8 cellular contexts compared by ENCODE assay signal in genomic region chr2:38750793-38751042, GRCh38. TPM values are rescaled to one million over a fixed set of nuclear protein-coding genes. Genes with fewer than 3 reads are reported as not detected.
A peak's percentile ranks its signal among the peaks of the same experiment; 100 is the strongest.
DNase-seq lines count a peak whose midpoint lies in the region; ATAC-seq, FAIRE-seq and TF ChIP-seq lines count a peak whose summit lies in the region.

No MANE protein-coding gene starts in this region.

- POLR2A ChIA-PET in GM10248 (lab: Yijun Ruan, JAX) = interaction anchor here (0.5 to 2.2 kb wide), 39 partner anchors 9 to 674 kb away, joined by 3 to 61 read pairs (median 7); partner anchors contain the start of genes ATL2, CYP1B1 and HNRNPLL
- POLR2A ChIA-PET in activated B cell treated with CpG ODN at 0.5 μM for 24 hours (lab: Charles Lee) = interaction anchor here (0.6 to 2.8 kb wide), 44 partner anchors 9 to 1784 kb away, joined by 3 to 40 read pairs (median 6); partner anchors contain the start of genes ATL2, DHX57, GALM and GEMIN6
- POLR2A ChIA-PET in HepG2 (lab: Yijun Ruan, JAX) = interaction anchor here (0.9 to 2.6 kb wide), 38 partner anchors 9 to 765 kb away, joined by 3 to 92 read pairs (median 8); partner anchors contain the start of genes DHX57, GALM, HNRNPLL and MORN2

- H3K36me3 Mint-ChIP-seq in H9 (ENCODE audit: insufficient read depth in 1 of 3, low read depth in 3 of 3) = peaks cover 49 to 55% (median 53%) of the 10 kb centered on the region in 3 experiments
- peaks cover 53% of the 10 kb centered on the region for H3K36me3 Mint-ChIP-seq in activated B cell treated with CpG ODN at 0.5 μM for 24 hours (ENCODE audit: low read depth)
- peaks cover 32% of the 10 kb centered on the region for H3K36me3 Mint-ChIP-seq in chondrocyte (ENCODE audit: low read depth)

- ATAC-seq in activated B cell treated with CpG ODN at 0.5 μM for 24 hours (ENCODE audit: low read depth) (peak; percentile 40), HepG2 (peak; percentile 55), GM18520 (IDR thresholded peaks at IDR 0.05; ENCODE audit: unreplicated experiment) (no peak)

- no peaks in the 10 kb centered on the region for H3K27me3 ChIP-seq in H9 (ENCODE audit: insufficient read depth, low read length)
- no peaks in the 10 kb centered on the region; a peak in 1 of 5 replicates for H3K27me3 ChIP-seq in HepG2 (ENCODE audit: control insufficient read depth in 1 of 2, insufficient read depth in 2 of 2, low read length in 2 of 2)

- peak overlapping the region; percentile 99 for H3K18ac ChIP-seq in H9 (ENCODE audit: insufficient read length, low read depth, low read length)

- peak overlapping the region; percentile 82 for H3K56ac ChIP-seq in H9 (ENCODE audit: insufficient read length, low read depth, low read length)

- TF ChIP-seq POLR2A in NB4 (IDR thresholded peaks at IDR 0.05; ENCODE audit: extremely low read depth, insufficient read length) (no peak), HepG2 (IDR thresholded peaks at IDR 0.05; ENCODE audit: insufficient read depth in 1 of 2, low read depth in 2 of 2, low read length in 2 of 2) (no peak)

- H4K8ac ChIP-seq in H9 (replicated peaks; ENCODE audit: insufficient read length, low read depth, low read length) = peak overlapping the region; percentile 89

- H3K9ac ChIP-seq in H9 (ENCODE audit: extremely low read depth, insufficient read length, low read length) = peak overlapping the region; percentile 99
- peak overlapping the region; percentile 96 for H3K9ac ChIP-seq in HepG2 (ENCODE audit: insufficient read depth, low read depth, low read length)

- WGBS in H9 (ENCODE audit: extremely low coverage, insufficient read length, low lambda C conversion rate) = no CpG with 5 or more reads among the region's 21 CpGs
- 6% methylated on average over 20 of the region's 21 CpGs for WGBS in HepG2 (ENCODE audit: low lambda C conversion rate)

- H4K20me1 ChIP-seq in H9 (ENCODE audit: control insufficient read depth, insufficient read depth, insufficient read length) (no peaks in the 10 kb centered on the region), HepG2 (ENCODE audit: insufficient read depth, low read length) (peaks cover 45% of the 10 kb centered on the region)

- H3K4me1 Mint-ChIP-seq in H9 (peaks cover 40 to 44% of the 10 kb centered on the region in 2 experiments), activated B cell treated with CpG ODN at 0.5 μM for 24 hours (peaks cover 63% of the 10 kb centered on the region), chondrocyte (ENCODE audit: low read depth) (peaks cover 38% of the 10 kb centered on the region)

- peaks cover 3 to 6% of the 10 kb centered on the region in 2 experiments; a peak in 4 of 5 replicates for H3K9me3 Mint-ChIP-seq in H9
- no peaks in the 10 kb centered on the region for H3K9me3 Mint-ChIP-seq in activated B cell treated with CpG ODN at 0.5 μM for 24 hours
- H3K9me3 Mint-ChIP-seq in chondrocyte (ENCODE audit: low read depth) = no peaks in the 10 kb centered on the region

- peaks cover 5% of the 10 kb centered on the region for H3K23me2 ChIP-seq in H9 (ENCODE audit: insufficient read length, low read depth, low read length, poor library complexity, severe bottlenecking)

- H4K5ac ChIP-seq in H9 (ENCODE audit: insufficient read length, low read depth, low read length) = peak overlapping the region; percentile 95

- intact Hi-C loops in activated B cell treated with CpG ODN at 0.5 μM for 24 hours (cut with micrococcal nuclease) = loop anchor here (1.0 to 5.0 kb wide), 12 partner anchors 28 to 1668 kb away; partner anchors contain the start of genes ATL2, DHX57, GEMIN6 and GPATCH11
- intact Hi-C loops in HepG2 (cut with micrococcal nuclease; ENCODE audit: unreplicated experiment) = loop anchor here (10.0 kb wide), 1 partner anchor 374 kb away; the partner anchor contains the start of gene SOS1

- H2BK15ac ChIP-seq in H9 (ENCODE audit: low read depth, low read length) = no peak overlapping the region

- peak overlapping the region; percentile 93 for H2BK5ac ChIP-seq in H9 (ENCODE audit: insufficient read length, low read length)

- H2BK20ac ChIP-seq in H9 (ENCODE audit: low read depth, low read length, poor library complexity, severe bottlenecking) = no peak overlapping the region

- no peak overlapping the region; the same call in 1 of the 2 replicates for H3K4ac ChIP-seq in H9 (ENCODE audit: low read depth, low read length)

- H3K9me3 ChIP-seq in H9 (ENCODE audit: control insufficient read depth, low read depth, low read length) (no peaks in the 10 kb centered on the region), HepG2 (ENCODE audit: low read length) (no peaks in the 10 kb centered on the region)

- TF ChIP-seq RAD21 in HepG2 (CRISPR knock-in tag; IDR thresholded peaks at IDR 0.05) = no peak

- H2BK120ac ChIP-seq in H9 (ENCODE audit: low read depth, low read length, poor library complexity, severe bottlenecking) = no peak overlapping the region

- no peak overlapping the region for H4K91ac ChIP-seq in H9 (ENCODE audit: insufficient read length, low read depth, low read length)

- H2AFZ ChIP-seq in H9 (ENCODE audit: low read length) = no peak overlapping the region
- no peak overlapping the region for H2AFZ ChIP-seq in HepG2 (ENCODE audit: low read length)

- H2BK12ac ChIP-seq in H9 (ENCODE audit: insufficient read length, low read depth, low read length) = no peak overlapping the region

- no peak for FAIRE-seq in HepG2 (lab: Jason Lieb, UNC)

- no peaks in the 10 kb centered on the region for H3K4me1 ChIP-seq in H9 (ENCODE audit: insufficient read depth, low read length)
- peaks cover 67% of the 10 kb centered on the region for H3K4me1 ChIP-seq in HepG2 (ENCODE audit: insufficient read depth, low read length)

- peak overlapping the region; percentile 100 for H3K4me3 Mint-ChIP-seq in H9
- peak overlapping the region; percentile 98 for H3K4me3 Mint-ChIP-seq in activated B cell treated with CpG ODN at 0.5 μM for 24 hours
- peak overlapping the region; percentile 89 for H3K4me3 Mint-ChIP-seq in chondrocyte (ENCODE audit: unreplicated experiment)

- no peak for TF ChIP-seq EP300 in HepG2 (IDR thresholded peaks at IDR 0.05; ENCODE audit: low read depth in 2 of 2, low read length in 2 of 2)
- TF ChIP-seq EP300 in HepG2 (CRISPR knock-in tag; IDR thresholded peaks at IDR 0.05; ENCODE audit: borderline replicate concordance) = 0 out of 2 replicates have a peak, but pooled peaks have one; percentile 7

- DNase-seq in GM10248 (ENCODE audit: extremely low spot score) (peak; percentile 71), H9 (no peak), NB4 (ENCODE audit: low read depth) (peak; percentile 79), activated B cell treated with CpG ODN at 0.5 μM for 24 hours (no peak), chondrocyte (ENCODE audit: low spot score) (no peak), HepG2 (ENCODE audit: low spot score) (no peak)
- DNase-seq in stimulated activated CD4-positive, alpha-beta T cell treated with anti-CD3 and anti-CD28 coated beads, Interleukin-4, amount 100 ng/mL, for 1 hour = peak; percentile 73

- H3K27ac ChIP-seq in H9 (ENCODE audit: insufficient read length, low read depth, low read length) = peak overlapping the region; percentile 76
- H3K27ac ChIP-seq in HepG2 (ENCODE audit: extremely low read length, insufficient read depth, low read length) = peak overlapping the region; percentile 87

- H3K36me3 ChIP-seq in HepG2 (replicated peaks in 1 of 2; ENCODE audit: control insufficient read depth in 1 of 2, insufficient read depth in 2 of 2, low read length in 2 of 2) = peaks cover 12 to 34% of the 10 kb centered on the region in 2 experiments

- H3K14ac ChIP-seq in H9 (ENCODE audit: insufficient read depth, low read length) = peak overlapping the region; percentile 99

- H3K79me1 ChIP-seq in H9 (ENCODE audit: insufficient read depth, low read depth, low read length, poor library complexity, severe bottlenecking) = no peaks in the 10 kb centered on the region

- H3K27me3 Mint-ChIP-seq in H9 (ENCODE audit: low read depth) (peaks cover 5% of the 10 kb centered on the region), activated B cell treated with CpG ODN at 0.5 μM for 24 hours (no peaks in the 10 kb centered on the region), chondrocyte (ENCODE audit: low read depth) (no peaks in the 10 kb centered on the region)

- peaks cover 20% of the 10 kb centered on the region for H3K79me2 ChIP-seq in H9 (ENCODE audit: insufficient read depth, low read length)
- peaks cover 54% of the 10 kb centered on the region for H3K79me2 ChIP-seq in HepG2 (ENCODE audit: insufficient read depth, low read length)

- H3K4me2 ChIP-seq in H9 (ENCODE audit: insufficient read depth, insufficient read length, low read length) (peak overlapping the region; percentile 63), HepG2 (ENCODE audit: low read depth, low read length) (peak overlapping the region; percentile 86)

- peak overlapping the region; percentile 96 for H3K4me3 ChIP-seq in NB4 (ENCODE audit: low read depth, low read length)
- H3K4me3 ChIP-seq in HepG2 (replicated peaks in 1 of 3; ENCODE audit: insufficient read depth in 1 of 3, low read depth in 2 of 3, low read length in 3 of 3) = peak overlapping the region; percentile 83 to 94 (median 85)

- CTCF ChIA-PET in GM10248 (lab: Yijun Ruan, JAX) (interaction anchor here (1.5 to 3.2 kb wide), 2 partner anchors 9 to 169 kb away, joined by 4 to 10 read pairs; no protein-coding TSS in a partner anchor), activated B cell treated with CpG ODN at 0.5 μM for 24 hours (lab: Charles Lee) (no interaction called here), HepG2 (lab: Yijun Ruan, JAX; ENCODE audit: low intra/inter-chr PET ratio, low total read pairs) (no interaction called here)

- H3T11ph ChIP-seq in H9 (ENCODE audit: low read length) = no peak overlapping the region

- BruUV-seq in HepG2 (replicated peaks; lab: Mats Ljungman, UMichigan) = TSS peak; percentile 62

- TF ChIP-seq CTCF in GM10248 (IDR thresholded peaks at IDR 0.05; ENCODE audit: control extremely low read depth, extremely low read depth, low read depth, missing control alignments) = no peak
- TF ChIP-seq CTCF in H9 (conservative IDR thresholded peaks at IDR 0.05) = no peak
- TF ChIP-seq CTCF in NB4 (IDR thresholded peaks at IDR 0.05; ENCODE audit: low read depth, low read length) = no peak
- TF ChIP-seq CTCF in activated B cell treated with CpG ODN at 0.5 μM for 24 hours (IDR thresholded peaks at IDR 0.05) = no peak
- TF ChIP-seq CTCF in chondrocyte (IDR thresholded peaks at IDR 0.05) = no peak
- no peak for TF ChIP-seq CTCF in HepG2 (CRISPR knock-in tag; IDR thresholded peaks at IDR 0.05)

- in situ Hi-C loops in HepG2 (cut with HindIII; ENCODE audit: extremely low pct_ligation_motif_present, low pct_unique_long_range_greater_than_20kb) = no loop called here

- peak overlapping the region; percentile 99 to 100 (median 99) for H3K27ac Mint-ChIP-seq in H9
- peak overlapping the region; percentile 99 for H3K27ac Mint-ChIP-seq in activated B cell treated with CpG ODN at 0.5 μM for 24 hours
- H3K27ac Mint-ChIP-seq in chondrocyte (ENCODE audit: unreplicated experiment) = peak overlapping the region; percentile 95

- no peak overlapping the region for H2AK5ac ChIP-seq in H9 (ENCODE audit: insufficient read length, low read length)

- no peak overlapping the region for H3K23ac ChIP-seq in H9 (ENCODE audit: insufficient read length, low read depth, low read length)

RNA-seq across cellular contexts. Expression of gene SRSF7, which starts 0.4 kb away (rescaled TPM):
- total RNA-seq in H9 (2021) (576 and 589 TPM in 2 replicates), activated B cell treated with CpG ODN at 0.5 μM for 24 hours (247 and 254 TPM in 2 replicates), chondrocyte (63.6 to 87.0 TPM (median 67.5 TPM) in 3 replicates), HepG2 (2016; rRNA removed; fragmentation: Illumina TruSeq; extraction: Trizol) (275 and 377 TPM in 2 replicates)
- total RNA-seq in HepG2 (2016; cell fraction: cytosol; rRNA removed; fragmentation: Illumina TruSeq; extraction: Trizol; ENCODE audit: low read depth) = 67.2 and 80.5 TPM in 2 replicates
- total RNA-seq in HepG2 (2016; cell fraction: insoluble cytoplasmic fraction; rRNA removed; fragmentation: Illumina TruSeq; extraction: Trizol) = 285 and 392 TPM in 2 replicates
- 77.6 and 84.5 TPM in 2 replicates for total RNA-seq in HepG2 (2016; cell fraction: membrane; rRNA removed; fragmentation: Illumina TruSeq; extraction: Trizol)
- 186 and 191 TPM in 2 replicates for total RNA-seq in HepG2 (2016; cell fraction: nucleus; rRNA removed; fragmentation: Illumina TruSeq; extraction: Trizol)
- 154 and 172 TPM in 2 replicates for polyA plus RNA-seq in HepG2 (2011; rRNA removed)
- 76.4 and 98.0 TPM in 2 replicates for polyA plus RNA-seq in HepG2 (2011; cell fraction: cytosol; rRNA removed)
- polyA plus RNA-seq in HepG2 (2011; cell fraction: nucleus; rRNA removed) = 231 and 316 TPM in 2 replicates
- polyA plus RNA-seq in HepG2 (2012) = 106 and 123 TPM in 2 replicates
- polyA plus RNA-seq in HepG2 (2016; cell fraction: cytosol; fragmentation: Illumina TruSeq; extraction: Trizol; ENCODE audit: low read depth) = 48.7 and 55.5 TPM in 2 replicates
- polyA plus RNA-seq in HepG2 (2016; cell fraction: insoluble cytoplasmic fraction; fragmentation: Illumina TruSeq; extraction: Trizol; ENCODE audit: low read depth) = 378 and 417 TPM in 2 replicates
- polyA plus RNA-seq in HepG2 (2016; cell fraction: membrane; fragmentation: Illumina TruSeq; extraction: Trizol; ENCODE audit: low read depth) = 45.0 and 50.4 TPM in 2 replicates
- polyA plus RNA-seq in HepG2 (2016; cell fraction: nucleus; fragmentation: Illumina TruSeq; extraction: Trizol; ENCODE audit: insufficient read depth, low read depth) = 359 and 362 TPM in 2 replicates
- 67.1 and 233 TPM in 2 replicates for polyA minus RNA-seq in HepG2 (2011; rRNA and poly(A)+ RNA removed; ENCODE audit: low replicate concordance)
- 41.8 and 45.7 TPM in 2 replicates for polyA minus RNA-seq in HepG2 (2011; cell fraction: cytosol; rRNA and poly(A)+ RNA removed)
- polyA minus RNA-seq in HepG2 (2011; cell fraction: nucleus; rRNA and poly(A)+ RNA removed) = 175 and 230 TPM in 2 replicates

RNA-seq across cellular contexts. Expression of gene GEMIN6, which starts 27.3 kb away (rescaled TPM):
- total RNA-seq in H9 (2021) = 21.9 and 22.1 TPM in 2 replicates
- total RNA-seq in activated B cell treated with CpG ODN at 0.5 μM for 24 hours = 16.6 and 17.2 TPM in 2 replicates
- 9.8 to 12.6 TPM (median 12.0 TPM) in 3 replicates for total RNA-seq in chondrocyte
- total RNA-seq in HepG2 (2016; rRNA removed; fragmentation: Illumina TruSeq; extraction: Trizol) = 43.2 and 62.7 TPM in 2 replicates
- 12.7 and 14.8 TPM in 2 replicates for total RNA-seq in HepG2 (2016; cell fraction: cytosol; rRNA removed; fragmentation: Illumina TruSeq; extraction: Trizol; ENCODE audit: low read depth)
- 46.9 and 68.8 TPM in 2 replicates for total RNA-seq in HepG2 (2016; cell fraction: insoluble cytoplasmic fraction; rRNA removed; fragmentation: Illumina TruSeq; extraction: Trizol)
- total RNA-seq in HepG2 (2016; cell fraction: membrane; rRNA removed; fragmentation: Illumina TruSeq; extraction: Trizol) = 27.5 and 31.0 TPM in 2 replicates
- 11.9 and 15.9 TPM in 2 replicates for total RNA-seq in HepG2 (2016; cell fraction: nucleus; rRNA removed; fragmentation: Illumina TruSeq; extraction: Trizol)
- polyA plus RNA-seq in HepG2 (2011; rRNA removed) = 13.0 and 14.4 TPM in 2 replicates
- polyA plus RNA-seq in HepG2 (2011; cell fraction: cytosol; rRNA removed) = 7.9 and 12.4 TPM in 2 replicates
- 1.6 and 3.7 TPM in 2 replicates for polyA plus RNA-seq in HepG2 (2011; cell fraction: nucleus; rRNA removed)
- polyA plus RNA-seq in HepG2 (2012) = 15.2 and 30.2 TPM in 2 replicates
- 12.3 and 13.5 TPM in 2 replicates for polyA plus RNA-seq in HepG2 (2016; cell fraction: cytosol; fragmentation: Illumina TruSeq; extraction: Trizol; ENCODE audit: low read depth)
- polyA plus RNA-seq in HepG2 (2016; cell fraction: insoluble cytoplasmic fraction; fragmentation: Illumina TruSeq; extraction: Trizol; ENCODE audit: low read depth) = 58.6 and 61.6 TPM in 2 replicates
- 18.4 and 19.5 TPM in 2 replicates for polyA plus RNA-seq in HepG2 (2016; cell fraction: membrane; fragmentation: Illumina TruSeq; extraction: Trizol; ENCODE audit: low read depth)
- 23.2 and 25.7 TPM in 2 replicates for polyA plus RNA-seq in HepG2 (2016; cell fraction: nucleus; fragmentation: Illumina TruSeq; extraction: Trizol; ENCODE audit: insufficient read depth, low read depth)
- polyA minus RNA-seq in HepG2 (2011; rRNA and poly(A)+ RNA removed; ENCODE audit: low replicate concordance) = 2.1 and 7.0 TPM in 2 replicates
- polyA minus RNA-seq in HepG2 (2011; cell fraction: cytosol; rRNA and poly(A)+ RNA removed) = 6.2 and 8.2 TPM in 2 replicates
- polyA minus RNA-seq in HepG2 (2011; cell fraction: nucleus; rRNA and poly(A)+ RNA removed) = 1.7 and 2.9 TPM in 2 replicates

Comparison
In these comparisons a context has a peak if more than half of its experiments do, and no peak if none do; other contexts are left out.
1. DNase-seq: peak in GM10248 (single experiment), NB4 (single experiment) and stimulated activated CD4-positive, alpha-beta T cell treated with anti-CD3 and anti-CD28 coated beads, Interleukin-4, amount 100 ng/mL, for 1 hour (single experiment); none in H9 (single experiment), activated B cell treated with CpG ODN at 0.5 μM for 24 hours (single experiment), chondrocyte (single experiment) and HepG2 (single experiment).
2. Peak in every context shown above with its lines, with median percentiles within 50 percentile points of each other: H3K27ac Mint-ChIP-seq and H3K4me3 Mint-ChIP-seq.